ENCODE assay signal across 1 cellular context in genomic region chr11:2402106-2402505, GRCh38.
TF ChIP-seq lines count a peak whose summit lies in the region.

No MANE protein-coding gene starts in this region.

TF ChIP-seq in HEK293, 187 proteins besides CTCF, POLR2A, EP300 and RAD21 (continued from another document):
- TF ChIP-seq ZNF394 (tag by site-specific recombination; IDR thresholded peaks at IDR 0.05; ENCODE audit: borderline replicate concordance) (no peak), ZSCAN18 (tag by site-specific recombination; IDR thresholded peaks at IDR 0.05) (no peak), ZNF324 (tag by site-specific recombination; IDR thresholded peaks at IDR 0.05) (no peak), ZNF544 (tag by site-specific recombination; IDR thresholded peaks at IDR 0.05) (no peak), ZNF140 (tag by site-specific recombination; IDR thresholded peaks at IDR 0.05) (no peak), KLF7 (tag by site-specific recombination; IDR thresholded peaks at IDR 0.05; ENCODE audit: borderline replicate concordance) (no peak), PRDM6 (tag by site-specific recombination; IDR thresholded peaks at IDR 0.05) (no peak), ZIC2 (tag by site-specific recombination; IDR thresholded peaks at IDR 0.05) (no peak), ZNF423 (tag by site-specific recombination; IDR thresholded peaks at IDR 0.05) (no peak), ZNF133 (tag by site-specific recombination; IDR thresholded peaks at IDR 0.05) (no peak), HOXC10 (CRISPR knock-in tag; IDR thresholded peaks at IDR 0.05) (no peak), ZNF585B (tag by site-specific recombination; IDR thresholded peaks at IDR 0.05) (no peak), ZNF112 (tag by site-specific recombination; IDR thresholded peaks at IDR 0.05) (no peak)
